ENCODE assay signal across 10 cellular contexts in the genomic region with DNA sequence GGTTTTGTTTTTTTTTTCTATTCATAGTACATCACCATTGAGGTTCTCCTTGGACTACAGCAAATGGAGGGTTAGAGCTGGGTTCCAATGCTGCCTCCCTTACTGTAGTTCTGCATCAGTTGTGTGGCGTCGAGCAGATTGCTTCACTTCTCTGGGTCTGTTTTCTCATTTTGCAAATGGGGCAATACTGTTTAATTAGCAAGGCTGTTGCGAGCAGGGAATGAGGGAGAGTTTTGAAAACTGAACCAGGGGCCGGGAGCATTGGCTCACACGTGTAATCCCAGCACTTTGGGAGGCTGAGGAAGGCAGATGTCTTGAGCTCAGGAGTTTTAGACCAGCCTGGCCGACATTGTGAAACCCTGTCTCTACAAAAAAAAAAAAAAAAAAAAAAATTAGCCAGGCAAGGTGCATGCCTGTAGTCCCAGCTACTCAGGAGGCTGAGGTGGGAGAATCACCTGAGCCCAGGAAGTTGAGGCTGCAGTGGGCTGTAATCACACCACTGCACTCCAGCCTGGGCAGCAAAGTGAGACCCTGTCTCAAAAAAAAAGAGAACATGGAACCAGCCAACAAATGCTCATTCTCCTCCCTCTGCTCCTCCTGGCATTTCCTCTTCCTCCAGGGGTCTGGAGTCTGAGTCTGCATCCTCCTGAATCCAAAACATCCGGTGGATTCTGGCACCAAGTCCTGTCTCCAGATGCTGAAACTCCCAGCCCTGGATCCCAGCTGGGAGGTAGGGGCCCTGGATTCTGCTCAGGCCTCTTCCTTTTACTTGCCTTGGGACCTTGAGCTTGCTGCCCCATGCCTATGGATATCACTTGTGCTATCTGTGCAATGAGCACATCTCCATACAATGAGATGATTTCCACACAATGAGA. TPM values are rescaled to one million over a fixed set of nuclear protein-coding genes. Genes with fewer than 3 reads are reported as not detected.
DNase-seq lines count a peak whose midpoint lies in the region; ATAC-seq and TF ChIP-seq lines count a peak whose summit lies in the region.
"Had no signal": no experiment of that assay in that cellular context is flagged by ENCODE, and none has a peak within 500 bp of the region (broad histone marks: within the 10 kb centered on the region; RNA-seq: fewer than 3 reads in every experiment).

No MANE protein-coding gene starts in this region.

- H3K4ac ChIP-seq in mesendoderm (ENCODE audit: low read depth, low read length): peak overlapping the region; percentile 18

- H3K18ac ChIP-seq in mesendoderm (ENCODE audit: low read length): no peak overlapping the region

- no CpG with 5 or more reads among the region's 7 CpGs for WGBS in mesendoderm (ENCODE audit: extremely low coverage, insufficient coverage, low lambda C conversion rate)

- peaks cover 1% of the 10 kb centered on the region for H3K79me2 ChIP-seq in mesendoderm (ENCODE audit: control insufficient read depth, insufficient read depth, low read length)

- no peak overlapping the region for H2BK120ac ChIP-seq in mesendoderm (ENCODE audit: low read depth, low read length)

- H3K56ac ChIP-seq in mesendoderm (ENCODE audit: low read length): peak overlapping the region; percentile 78

- DNase-seq in AG08396 (ENCODE audit: low spot score): peak; percentile 59
- DNase-seq in KBM-7: peak; percentile 20
- no peak for DNase-seq in breast epithelium (ENCODE audit: low spot score in 2 of 2)
- peak; percentile 91 for DNase-seq in mesendoderm
- DNase-seq in coronary artery (ENCODE audit: low spot score): no peak
- DNase-seq in stimulated activated CD4-positive, alpha-beta T cell treated with anti-CD3 and anti-CD28 coated beads, Interleukin-4, amount 100 ng/mL, for 24 hours: no peak
- no peak for DNase-seq in activated naive CD4-positive, alpha-beta T cell treated with Interleukin-2 at 50 U/mL for 16 hours
- DNase-seq: NCI-H2227 treated with DMSO at 0.1 percent for 48 hours; stimulated activated CD4-positive, alpha-beta T cell treated with anti-CD3 and anti-CD28 coated beads, Interleukin-12 subunit alpha, Interleukin-12 subunit beta, amount 100 ng/mL, for 4 hours had no signal

- TF ChIP-seq CTCF in breast epithelium (IDR thresholded peaks at IDR 0.05) (no peak), coronary artery (IDR thresholded peaks at IDR 0.05) (no peak)

- intact Hi-C loops in breast epithelium (cut with DNase I; ENCODE audit: low total_unique reads): no loop called here

- no peaks in the 10 kb centered on the region for H3K9me3 ChIP-seq in breast epithelium

- no peak overlapping the region for H4K5ac ChIP-seq in mesendoderm (ENCODE audit: low read length)

- peaks cover 3% of the 10 kb centered on the region for H3K79me1 ChIP-seq in mesendoderm (ENCODE audit: low read length)

- H3K4me2 ChIP-seq in mesendoderm (ENCODE audit: low read length): no peak overlapping the region

- no peak for ATAC-seq in HG02763 (IDR thresholded peaks at IDR 0.05; ENCODE audit: unreplicated experiment)

- H2BK5ac ChIP-seq in mesendoderm (ENCODE audit: low read length): peak overlapping the region; percentile 3

- H4K8ac ChIP-seq in mesendoderm (ENCODE audit: low read depth, low read length): no peak overlapping the region

- H3K9ac ChIP-seq in mesendoderm (ENCODE audit: low read length): peak overlapping the region; percentile 27

- H3K36me3 ChIP-seq in breast epithelium (no peaks in the 10 kb centered on the region), mesendoderm (ENCODE audit: control insufficient read depth, insufficient read depth, low read length) (no peaks in the 10 kb centered on the region)

- H3K4me3 ChIP-seq in breast epithelium: no peak overlapping the region
- no peak overlapping the region for H3K4me3 ChIP-seq in mesendoderm (ENCODE audit: low read length)
- H3K4me3 ChIP-seq in coronary artery: no peak overlapping the region

- H3K4me1 ChIP-seq in breast epithelium (peaks cover 4% of the 10 kb centered on the region in 2 donors), mesendoderm (ENCODE audit: control insufficient read depth, low read depth, low read length) (peaks cover 3% of the 10 kb centered on the region)

- no peak overlapping the region for H3K23ac ChIP-seq in mesendoderm (ENCODE audit: low read length)

- H2AK5ac ChIP-seq in mesendoderm (ENCODE audit: low read length): no peak overlapping the region

- no peak overlapping the region for H2BK15ac ChIP-seq in mesendoderm (replicated peaks; ENCODE audit: low read depth)

- peak overlapping the region; percentile 68 to 74 for H3K27ac ChIP-seq in breast epithelium
- peak overlapping the region; percentile 85 for H3K27ac ChIP-seq in mesendoderm (ENCODE audit: low read depth, low read length)
- peak overlapping the region in 1 of 2 donors; percentile 15 for H3K27ac ChIP-seq in coronary artery

- H3K27me3 ChIP-seq in breast epithelium (no peaks in the 10 kb centered on the region), mesendoderm (ENCODE audit: insufficient read depth, low read length, poor library complexity) (no peaks in the 10 kb centered on the region)

- no peak for TF ChIP-seq POLR2A in breast epithelium (IDR thresholded peaks at IDR 0.05)

- in situ Hi-C loops in KBM-7 (cut with MboI; ENCODE audit: low pct_unique_long_range_greater_than_20kb, low sequenced_read_pairs): no loop called here

RNA-seq across cellular contexts. Expression of a gene that starts 3.7 kb away (rescaled TPM):
- total RNA-seq in breast epithelium: 10 to 100 TPM; 45.9 to 86.1 (median 57.5) TPM
- polyA plus RNA-seq in mesendoderm (2013, experiment 1 of 2): 32.1 TPM
- 32.6 TPM for polyA plus RNA-seq in mesendoderm (2013, experiment 2 of 2)

RNA-seq across cellular contexts. Expression of a gene that starts 4.6 kb away (rescaled TPM):
- 10 to 100 TPM; 40.3 to 62.7 (median 51.4) TPM for total RNA-seq in breast epithelium
- polyA plus RNA-seq in mesendoderm (2013, experiment 1 of 2): 25.8 TPM
- 26.2 TPM for polyA plus RNA-seq in mesendoderm (2013, experiment 2 of 2)

RNA-seq across cellular contexts. Expression of a gene that starts 49.4 kb away (rescaled TPM):
- 10 to 100 TPM; 51.4 to 64.9 (median 62.1) TPM for total RNA-seq in breast epithelium
- polyA plus RNA-seq in mesendoderm (2013, experiment 1 of 2): 42.4 TPM
- 41.1 TPM for polyA plus RNA-seq in mesendoderm (2013, experiment 2 of 2)

Comparison
In these comparisons a context has a peak if more than half of its experiments do, and no peak if none do; other contexts are left out.
1. DNase-seq: peak in AG08396 (single experiment), KBM-7 (single experiment) and mesendoderm (single experiment); none in breast epithelium (0 of 2), coronary artery (single experiment), stimulated activated CD4-positive, alpha-beta T cell treated with anti-CD3 and anti-CD28 coated beads, Interleukin-4, amount 100 ng/mL, for 24 hours (single experiment) and activated naive CD4-positive, alpha-beta T cell treated with Interleukin-2 at 50 U/mL for 16 hours (single experiment).